In genomic region chr17:49742256-49742655, GRCh38 we compare ENCODE assay signal across 10 cellular contexts. TPM values are rescaled to one million over a fixed set of nuclear protein-coding genes. Genes with fewer than 3 reads are reported as not detected.
DNase-seq lines count a peak whose midpoint lies in the region; ATAC-seq, FAIRE-seq and TF ChIP-seq lines count a peak whose summit lies in the region.
"Had no signal": no experiment of that assay in that cellular context is flagged by ENCODE, and none has a peak within 500 bp of the region (broad histone marks: within the 10 kb centered on the region; RNA-seq: fewer than 3 reads in every experiment).

No MANE protein-coding gene starts in this region.

- no peak overlapping the region for H3K9ac ChIP-seq in endothelial cell of umbilical vein (replicated peaks; ENCODE audit: extremely low read depth, insufficient read depth, low read length)
- no peak overlapping the region for H3K9ac ChIP-seq in mesendoderm (ENCODE audit: low read length)

- H3K9me3 ChIP-seq in endothelial cell of umbilical vein (replicated peaks; ENCODE audit: control insufficient read depth, insufficient read depth, low read length) (no peaks in the 10 kb centered on the region), gastrocnemius medialis (no peaks in the 10 kb centered on the region)

- CTCF ChIA-PET in endothelial cell of umbilical vein (lab: Charles Lee), result interaction anchor here (0.7 to 1.8 kb wide), 5 partner anchors 10 to 34 kb away, joined by 3 to 7 read pairs (median 3); partner anchors contain the start of gene SLC35B1

- dilution Hi-C loops in endothelial cell of umbilical vein (cut with MboI; ENCODE audit: extremely low pct_ligation_motif_present, low sequenced_read_pairs), result no loop called here

- intact Hi-C loops in endothelial cell of umbilical vein (cut with micrococcal nuclease), result no loop called here
- intact Hi-C loops in gastrocnemius medialis (cut with DNase I; ENCODE audit: low total_unique reads), result no loop called here

- H3K4me2 ChIP-seq in endothelial cell of umbilical vein (ENCODE audit: insufficient read depth, low read length) (no peak overlapping the region), mesendoderm (ENCODE audit: low read length) (no peak overlapping the region)

- in situ Hi-C loops in gastrocnemius medialis (cut with MboI; ENCODE audit: low sequenced_read_pairs in 4 of 4), result no loop called here

- no CpG with 5 or more reads among the region's 1 CpG for WGBS in mesendoderm (ENCODE audit: extremely low coverage, insufficient coverage, low lambda C conversion rate)

- no peak overlapping the region for H2AK5ac ChIP-seq in mesendoderm (ENCODE audit: low read length)

- no peak for TF ChIP-seq CTCF in GM12865 (IDR thresholded peaks at IDR 0.05; ENCODE audit: insufficient read depth, low read depth, low read length, missing control alignments)
- TF ChIP-seq CTCF in endothelial cell of umbilical vein (IDR thresholded peaks at IDR 0.05; ENCODE audit: extremely low read depth in 1 of 2, insufficient read depth in 1 of 2, low read depth in 1 of 2, low read length in 2 of 2), result no peak
- no peak for TF ChIP-seq CTCF in gastrocnemius medialis (IDR thresholded peaks at IDR 0.05 in 4 of 5, conservative IDR thresholded peaks at IDR 0.05 in 1 of 5)

- H3K23ac ChIP-seq in mesendoderm (ENCODE audit: low read length), result no peak overlapping the region

- TF ChIP-seq POLR2A in endothelial cell of umbilical vein (IDR thresholded peaks at IDR 0.05; ENCODE audit: low read depth, low read length) (no peak), gastrocnemius medialis (IDR thresholded peaks at IDR 0.05) (no peak)

- peak overlapping the region; percentile 36 for H3K4me3 ChIP-seq in GM12865 (ENCODE audit: low read depth, low read length)
- H3K4me3 ChIP-seq in endothelial cell of umbilical vein (replicated peaks in 1 of 3; ENCODE audit: insufficient read depth in 1 of 3, low read depth in 1 of 3, low read length in 3 of 3), result no peak overlapping the region
- no peak overlapping the region for H3K4me3 ChIP-seq in gastrocnemius medialis
- no peak overlapping the region for H3K4me3 ChIP-seq in mesendoderm (ENCODE audit: low read length)

- no peak overlapping the region for H3K4ac ChIP-seq in mesendoderm (ENCODE audit: low read depth, low read length)

- H3K36me3 ChIP-seq in endothelial cell of umbilical vein (ENCODE audit: control insufficient read depth in 2 of 2, extremely low read depth in 1 of 2, insufficient read depth in 2 of 2, low read length in 2 of 2) (no peaks in the 10 kb centered on the region), gastrocnemius medialis (no peaks in the 10 kb centered on the region), mesendoderm (ENCODE audit: control insufficient read depth, insufficient read depth, low read length) (no peaks in the 10 kb centered on the region)

- H3K4me1 ChIP-seq in endothelial cell of umbilical vein (ENCODE audit: control insufficient read depth, extremely low read depth, insufficient read depth, low read length) (no peaks in the 10 kb centered on the region), gastrocnemius medialis (peaks cover 32 to 59% of the 10 kb centered on the region in 2 donors), mesendoderm (ENCODE audit: control insufficient read depth, low read depth, low read length) (no peaks in the 10 kb centered on the region)

- no peaks in the 10 kb centered on the region for H4K20me1 ChIP-seq in endothelial cell of umbilical vein (replicated peaks; ENCODE audit: control insufficient read depth, extremely low read depth, insufficient read depth, low read length)

- no peak overlapping the region for H3K18ac ChIP-seq in mesendoderm (ENCODE audit: low read length)

- no peak for DNase-seq in GM12865 (ENCODE audit: low read depth)
- peak; percentile 90 for DNase-seq in OCI-M1 (lab: John Stamatoyannopoulos, UW)
- DNase-seq in endothelial cell of umbilical vein (ENCODE audit: low read depth, low spot score), result no peak
- DNase-seq in gastrocnemius medialis, result no peak
- no peak for DNase-seq in mesendoderm
- DNase-seq in DMS79 treated with DMSO at 0.1 percent for 48 hours (lab: John Stamatoyannopoulos, UW), result no peak
- DNase-seq: activated CD4-positive, alpha-beta T cell treated with anti-CD3 and anti-CD28 coated beads for 48 hours; NCI-H2107 had no signal

- H3K56ac ChIP-seq in mesendoderm (ENCODE audit: low read length), result no peak overlapping the region

- H3K9me1 ChIP-seq in endothelial cell of umbilical vein (replicated peaks; ENCODE audit: control insufficient read depth, extremely low read depth, insufficient read depth, low read length), result no peaks in the 10 kb centered on the region

- no peak overlapping the region for H3K27ac ChIP-seq in endothelial cell of umbilical vein (ENCODE audit: insufficient read depth, low read depth, low read length)
- peak overlapping the region; percentile 47 to 71 (median 56) for H3K27ac ChIP-seq in gastrocnemius medialis
- H3K27ac ChIP-seq in mesendoderm (ENCODE audit: low read depth, low read length), result no peak overlapping the region

- ATAC-seq in gastrocnemius medialis (no peak), GM19351 (IDR thresholded peaks at IDR 0.05; ENCODE audit: unreplicated experiment) (no peak), GM19395 (IDR thresholded peaks at IDR 0.05; ENCODE audit: unreplicated experiment) (no peak)

- FAIRE-seq in endothelial cell of umbilical vein (lab: Jason Lieb, UNC), result peak; percentile 57

- H4K5ac ChIP-seq in mesendoderm (ENCODE audit: low read length), result no peak overlapping the region

- POLR2A ChIA-PET in endothelial cell of umbilical vein (lab: Charles Lee), result no interaction called here

- H3K79me1 ChIP-seq in mesendoderm (ENCODE audit: low read length), result peaks cover 2% of the 10 kb centered on the region

- no peak overlapping the region for H4K8ac ChIP-seq in mesendoderm (ENCODE audit: low read depth, low read length)

- no peak overlapping the region for H2AFZ ChIP-seq in endothelial cell of umbilical vein (ENCODE audit: low read depth, low read length)

- H2BK120ac ChIP-seq in mesendoderm (ENCODE audit: low read depth, low read length), result no peak overlapping the region

- H3K27me3 ChIP-seq in endothelial cell of umbilical vein (ENCODE audit: control insufficient read depth in 2 of 2, insufficient read depth in 2 of 2, low read length in 2 of 2) (no peaks in the 10 kb centered on the region), gastrocnemius medialis (no peaks in the 10 kb centered on the region), mesendoderm (ENCODE audit: insufficient read depth, low read length, poor library complexity) (no peaks in the 10 kb centered on the region)

- no TSS peak for BruUV-seq in endothelial cell of umbilical vein (replicated peaks; lab: Mats Ljungman, UMichigan)

- H2BK5ac ChIP-seq in mesendoderm (ENCODE audit: low read length), result no peak overlapping the region

- H2BK15ac ChIP-seq in mesendoderm (replicated peaks; ENCODE audit: low read depth), result no peak overlapping the region

- H3K79me2 ChIP-seq in endothelial cell of umbilical vein (ENCODE audit: control insufficient read depth, insufficient read depth, low read length) (no peaks in the 10 kb centered on the region), mesendoderm (ENCODE audit: control insufficient read depth, insufficient read depth, low read length) (no peaks in the 10 kb centered on the region)

TF ChIP-seq in endothelial cell of umbilical vein, 7 proteins besides CTCF, POLR2A, EP300 and RAD21 (continues in another document):
- TF ChIP-seq POLR2AphosphoS5 (IDR thresholded peaks at IDR 0.05; ENCODE audit: insufficient read depth, low read depth, low read length) (no peak), FOS (IDR thresholded peaks at IDR 0.05; ENCODE audit: borderline replicate concordance, insufficient read depth, low read length) (no peak), EZH2 (IDR thresholded peaks at IDR 0.05; ENCODE audit: borderline replicate concordance, low read depth, low read length, severe bottlenecking) (no peak), GATA2 (IDR thresholded peaks at IDR 0.05; ENCODE audit: insufficient read depth, insufficient read length, low read depth, low read length) (no peak)

RNA-seq across cellular contexts. Expression of gene FAM117A, which starts 21.7 kb away (rescaled TPM):
- 10.4 and 12.2 TPM in 2 replicates for total RNA-seq in endothelial cell of umbilical vein
- polyA plus RNA-seq in endothelial cell of umbilical vein, result 24.1 and 27.2 TPM in 2 replicates
- polyA plus RNA-seq in endothelial cell of umbilical vein (2011; cell fraction: cytosol; rRNA removed), result 19.4 and 21.5 TPM in 2 replicates
- polyA plus RNA-seq in endothelial cell of umbilical vein (2011; cell fraction: nucleus; rRNA removed), result 14.2 and 20.0 TPM in 2 replicates
- 4.6 and 6.6 TPM in 2 replicates for polyA plus RNA-seq in endothelial cell of umbilical vein (2012)
- 17.4 and 19.0 TPM in 2 replicates for polyA minus RNA-seq in endothelial cell of umbilical vein
- not detected for polyA minus RNA-seq in endothelial cell of umbilical vein (2011; cell fraction: cytosol; rRNA and poly(A)+ RNA removed)
- polyA minus RNA-seq in endothelial cell of umbilical vein (2011; cell fraction: nucleus; rRNA and poly(A)+ RNA removed), result 5.7 and 8.5 TPM in 2 replicates
- 1 to 10 TPM; 2.6 to 4.9 (median 3.3) TPM for total RNA-seq in gastrocnemius medialis
- polyA plus RNA-seq in mesendoderm (2013, experiment 1 of 2), result 18.5 TPM
- polyA plus RNA-seq in mesendoderm (2013, experiment 2 of 2), result 19.6 TPM

RNA-seq across cellular contexts. Expression of gene SLC35B1, which starts 34.5 kb away (rescaled TPM):
- total RNA-seq in endothelial cell of umbilical vein (87.0 and 96.7 TPM in 2 replicates), gastrocnemius medialis (10 to 100 TPM; 62.7 to 99.0 (median 84.5) TPM)
- 138 and 142 TPM in 2 replicates for polyA plus RNA-seq in endothelial cell of umbilical vein
- polyA plus RNA-seq in endothelial cell of umbilical vein (2011; cell fraction: cytosol; rRNA removed), result 119 and 127 TPM in 2 replicates
- polyA plus RNA-seq in endothelial cell of umbilical vein (2011; cell fraction: nucleus; rRNA removed), result 122 and 125 TPM in 2 replicates
- polyA plus RNA-seq in endothelial cell of umbilical vein (2012), result 79.0 and 87.8 TPM in 2 replicates
- polyA minus RNA-seq in endothelial cell of umbilical vein, result 152 and 154 TPM in 2 replicates
- 36.4 TPM for polyA minus RNA-seq in endothelial cell of umbilical vein (2011; cell fraction: cytosol; rRNA and poly(A)+ RNA removed)
- 57.4 and 88.7 TPM in 2 replicates for polyA minus RNA-seq in endothelial cell of umbilical vein (2011; cell fraction: nucleus; rRNA and poly(A)+ RNA removed)
- 59.4 TPM for polyA plus RNA-seq in mesendoderm (2013, experiment 1 of 2)
- polyA plus RNA-seq in mesendoderm (2013, experiment 2 of 2), result 58.0 TPM

RNA-seq across cellular contexts. Expression of gene KAT7, which starts 46.2 kb away (rescaled TPM):
- 64.9 and 66.2 TPM in 2 replicates for total RNA-seq in endothelial cell of umbilical vein
- polyA plus RNA-seq in endothelial cell of umbilical vein, result 35.0 and 44.5 TPM in 2 replicates
- polyA plus RNA-seq in endothelial cell of umbilical vein (2011; cell fraction: cytosol; rRNA removed), result 31.0 and 39.9 TPM in 2 replicates
- 63.1 and 64.3 TPM in 2 replicates for polyA plus RNA-seq in endothelial cell of umbilical vein (2011; cell fraction: nucleus; rRNA removed)
- polyA plus RNA-seq in endothelial cell of umbilical vein (2012), result 30.7 TPM in 2 replicates
- polyA minus RNA-seq in endothelial cell of umbilical vein, result 106 and 112 TPM in 2 replicates
- 21.7 TPM for polyA minus RNA-seq in endothelial cell of umbilical vein (2011; cell fraction: cytosol; rRNA and poly(A)+ RNA removed)
- 104 and 144 TPM in 2 replicates for polyA minus RNA-seq in endothelial cell of umbilical vein (2011; cell fraction: nucleus; rRNA and poly(A)+ RNA removed)
- 10 to 100 TPM; 32.6 to 49.8 (median 45.2) TPM for total RNA-seq in gastrocnemius medialis
- polyA plus RNA-seq in mesendoderm (2013, experiment 1 of 2), result 82.4 TPM
- polyA plus RNA-seq in mesendoderm (2013, experiment 2 of 2), result 83.9 TPM

Comparison
In these comparisons a context has a peak if more than half of its experiments do, and no peak if none do; other contexts are left out.
1. H3K27ac ChIP-seq: peak in gastrocnemius medialis (4 of 4); none in endothelial cell of umbilical vein (single experiment) and mesendoderm (single experiment).